In genomic region chr1:106232128-106232527, GRCh38 we compare ENCODE assay signal across 26 cellular contexts.
DNase-seq lines count a peak whose midpoint lies in the region; ATAC-seq and TF ChIP-seq lines count a peak whose summit lies in the region.
"Had no signal": no experiment of that assay in that cellular context is flagged by ENCODE, and none has a peak within 500 bp of the region (broad histone marks: within the 10 kb centered on the region; RNA-seq: fewer than 3 reads in every experiment).

No MANE protein-coding gene starts in this region.

- intact Hi-C loops in activated CD4-positive, alpha-beta T cell treated with anti-CD3 and anti-CD28 coated beads for 36 hours (cut with DNase I, micrococcal nuclease): no loop called here

- no peak overlapping the region for H4K91ac ChIP-seq in mesenchymal stem cell (ENCODE audit: low read length)

- H2BK15ac ChIP-seq in mesenchymal stem cell (ENCODE audit: low read depth, poor library complexity, severe bottlenecking): no peak overlapping the region

- H3K9me3 Mint-ChIP-seq in activated CD4-positive, alpha-beta T cell treated with anti-CD3 and anti-CD28 coated beads for 36 hours (ENCODE audit: low read depth): peaks cover 12% of the 10 kb centered on the region
- H3K9me3 Mint-ChIP-seq: IgD-negative memory B cell had no signal

- no peak for TF ChIP-seq CTCF in epithelial cell of esophagus (IDR thresholded peaks at IDR 0.05; ENCODE audit: insufficient read depth, low read depth, low read length, missing control alignments)

- no peak overlapping the region for H3K4me2 ChIP-seq in mesenchymal stem cell (ENCODE audit: low read length, poor library complexity, severe bottlenecking)
- H3K4me2 ChIP-seq: BLaER1, SK-N-SH had no signal

- no peaks in the 10 kb centered on the region for H3K36me3 ChIP-seq in mesenchymal stem cell (ENCODE audit: control insufficient read depth in 1 of 2, insufficient read depth in 2 of 2, low read depth in 1 of 2, low read length in 2 of 2)
- H3K36me3 ChIP-seq: BLaER1 had no signal

- no peak overlapping the region for H3K4me3 ChIP-seq in epithelial cell of esophagus (ENCODE audit: low read length)
- H3K4me3 ChIP-seq in mesenchymal stem cell (ENCODE audit: insufficient read depth in 1 of 2, low read depth in 1 of 2, low read length in 2 of 2): no peak overlapping the region
- H3K4me3 ChIP-seq: BLaER1, GM12878 had no signal

- no peak overlapping the region for H3K14ac ChIP-seq in mesenchymal stem cell (ENCODE audit: low read length in 2 of 2)

- no peak overlapping the region for H2AFZ ChIP-seq in mesenchymal stem cell (ENCODE audit: low read depth, low read length)

- H2AK5ac ChIP-seq in mesenchymal stem cell (ENCODE audit: low read length, severe bottlenecking): peak overlapping the region; percentile 69

- H3K4me1 ChIP-seq in mesenchymal stem cell (ENCODE audit: control insufficient read depth, insufficient read depth, low read depth, low read length): no peaks in the 10 kb centered on the region
- H3K4me1 ChIP-seq: BLaER1 had no signal

- H3K9me3 ChIP-seq in mesenchymal stem cell (ENCODE audit: control insufficient read depth, low read length): no peaks in the 10 kb centered on the region
- H3K9me3 ChIP-seq: BLaER1, SK-N-SH had no signal

- H3K27me3 ChIP-seq in mesenchymal stem cell (ENCODE audit: control insufficient read depth in 1 of 2, insufficient read depth in 1 of 2, low read length in 2 of 2): no peaks in the 10 kb centered on the region
- H3K27me3 ChIP-seq: BLaER1 had no signal

- H3K9ac ChIP-seq in mesenchymal stem cell (ENCODE audit: low read length): no peak overlapping the region
- H3K9ac ChIP-seq: BLaER1, SK-N-SH had no signal

- H3K27me3 Mint-ChIP-seq in activated CD4-positive, alpha-beta T cell treated with anti-CD3 and anti-CD28 coated beads for 36 hours: no peaks in the 10 kb centered on the region
- H3K27me3 Mint-ChIP-seq: CD4-positive, CD25-positive, alpha-beta regulatory T cell; IgD-negative memory B cell had no signal

- no peaks in the 10 kb centered on the region for H3K79me1 ChIP-seq in mesenchymal stem cell (replicated peaks; ENCODE audit: low read length, poor library complexity, severe bottlenecking)

- no peak overlapping the region for H4K8ac ChIP-seq in mesenchymal stem cell (ENCODE audit: low read length)

- no peak overlapping the region for H3K27ac Mint-ChIP-seq in activated CD4-positive, alpha-beta T cell treated with anti-CD3 and anti-CD28 coated beads for 36 hours
- H3K27ac Mint-ChIP-seq: CD4-positive, CD25-positive, alpha-beta regulatory T cell; IgD-negative memory B cell had no signal

- POLR2A ChIA-PET in activated CD4-positive, alpha-beta T cell treated with anti-CD3 and anti-CD28 coated beads for 36 hours (lab: Charles Lee): no interaction called here

- H3K18ac ChIP-seq in mesenchymal stem cell (ENCODE audit: low read depth in 1 of 2, low read length in 2 of 2): no peak overlapping the region

- H3K4ac ChIP-seq in mesenchymal stem cell (ENCODE audit: low read depth in 1 of 2, low read length in 2 of 2): no peak overlapping the region

- no peak overlapping the region for H2BK120ac ChIP-seq in mesenchymal stem cell (ENCODE audit: low read depth, low read length)

- H3K36me3 Mint-ChIP-seq in activated CD4-positive, alpha-beta T cell treated with anti-CD3 and anti-CD28 coated beads for 36 hours (ENCODE audit: low read depth): no peaks in the 10 kb centered on the region
- H3K36me3 Mint-ChIP-seq: CD4-positive, CD25-positive, alpha-beta regulatory T cell; IgD-negative memory B cell had no signal

- no peak overlapping the region for H2BK5ac ChIP-seq in mesenchymal stem cell (ENCODE audit: low read depth, low read length, poor library complexity, severe bottlenecking)

- ATAC-seq in activated CD4-positive, alpha-beta T cell treated with anti-CD3 and anti-CD28 coated beads for 36 hours: peak; percentile 33
- no peak for ATAC-seq in GM18870 (IDR thresholded peaks at IDR 0.05; ENCODE audit: unreplicated experiment)
- ATAC-seq: GM12878, HCT116, Panc1 had no signal

- H3K4me3 Mint-ChIP-seq in activated CD4-positive, alpha-beta T cell treated with anti-CD3 and anti-CD28 coated beads for 36 hours: no peak overlapping the region
- H3K4me3 Mint-ChIP-seq: CD4-positive, CD25-positive, alpha-beta regulatory T cell; IgD-negative memory B cell had no signal

- H3K27ac ChIP-seq in mesenchymal stem cell (ENCODE audit: low read length, poor library complexity, severe bottlenecking): no peak overlapping the region
- H3K27ac ChIP-seq: BLaER1, RWPE1 had no signal

- 83% methylated on average over 1 of the region's 1 CpG for WGBS in mesenchymal stem cell

- H3K4me1 Mint-ChIP-seq in activated CD4-positive, alpha-beta T cell treated with anti-CD3 and anti-CD28 coated beads for 36 hours: no peaks in the 10 kb centered on the region
- H3K4me1 Mint-ChIP-seq: CD4-positive, CD25-positive, alpha-beta regulatory T cell; IgD-negative memory B cell had no signal

- no peak overlapping the region for H2BK12ac ChIP-seq in mesenchymal stem cell (ENCODE audit: low read length in 2 of 2)

- H3K23ac ChIP-seq in mesenchymal stem cell (ENCODE audit: low read length in 2 of 2): no peak overlapping the region

- no peak for DNase-seq in activated CD4-positive, alpha-beta T cell treated with anti-CD3 and anti-CD28 coated beads for 36 hours
- DNase-seq in activated CD4-positive, alpha-beta T cell treated with anti-CD3 and anti-CD28 coated beads for 48 hours: no peak
- DNase-seq in epithelial cell of esophagus (ENCODE audit: low read depth) (peak; percentile 68), mesenchymal stem cell (no peak), KG1 (lab: John Stamatoyannopoulos, UW) (no peak)
- DNase-seq in stimulated activated CD4-positive, alpha-beta T cell treated with anti-CD3 and anti-CD28 coated beads, Interleukin-4, amount 100 ng/mL, for 1 hour: no peak
- DNase-seq: CD4-positive, CD25-positive, alpha-beta regulatory T cell; DMS79; EL; GDM1; Karpas-422; NCI-H1092; NCI-H1417 treated with DMSO at 0.1 percent for 48 hours; NCI-H1694 treated with DMSO at 0.1 percent for 48 hours; NCI-H2081; NCI-H2227 treated with DMSO at 0.1 percent for 48 hours; NCI-H69; SHP77 treated with DMSO at 0.1 percent for 48 hours; SK-N-SH had no signal

- CTCF ChIA-PET in activated CD4-positive, alpha-beta T cell treated with anti-CD3 and anti-CD28 coated beads for 36 hours (lab: Charles Lee): no interaction called here
